ENCODE assay signal across 20 cellular contexts in the genomic region with DNA sequence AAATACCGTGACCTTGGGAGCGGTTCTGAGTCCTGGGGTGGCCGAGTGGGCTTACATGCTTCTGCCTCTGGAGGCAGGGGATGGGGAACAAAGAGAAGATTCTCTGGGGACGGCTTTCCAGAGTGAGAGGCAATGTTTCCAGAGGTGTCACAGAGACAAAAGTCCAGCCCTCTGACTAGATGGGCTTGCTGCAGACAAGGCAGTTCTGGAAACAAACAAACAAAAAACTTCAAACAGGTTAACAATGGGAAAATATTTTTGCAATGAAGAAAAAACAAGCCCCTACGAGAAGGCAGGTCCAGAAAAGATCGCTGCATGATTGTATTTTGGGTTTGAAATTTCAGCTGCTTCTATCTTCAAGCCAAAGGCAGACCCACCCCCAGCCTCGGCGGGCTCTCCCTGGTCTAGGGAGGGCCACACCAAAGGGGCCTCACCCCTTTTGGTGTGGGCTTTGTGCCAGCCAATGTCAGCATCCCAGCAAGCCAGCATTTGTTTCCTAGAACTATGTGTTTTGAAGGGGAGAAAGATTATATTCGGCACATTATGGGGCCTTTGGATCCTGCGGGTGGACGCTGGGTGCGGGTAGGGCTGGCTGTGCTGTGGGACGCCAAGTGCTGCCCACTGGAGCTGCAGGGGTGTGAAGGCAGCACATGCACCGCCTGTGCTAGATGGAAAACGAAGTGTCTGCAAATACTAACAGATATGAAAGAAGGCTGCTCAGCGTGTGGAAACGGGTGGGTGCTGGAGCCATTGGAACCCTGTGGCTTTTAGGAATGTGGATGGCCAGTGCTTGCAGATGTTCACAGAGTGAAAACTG. TPM values are rescaled to one million over a fixed set of nuclear protein-coding genes. Genes with fewer than 3 reads are reported as not detected.
DNase-seq lines count a peak whose midpoint lies in the region; ATAC-seq and TF ChIP-seq lines count a peak whose summit lies in the region.
"Had no signal": no experiment of that assay in that cellular context is flagged by ENCODE, and none has a peak within 500 bp of the region (broad histone marks: within the 10 kb centered on the region; RNA-seq: fewer than 3 reads in every experiment).

No MANE protein-coding gene starts in this region.

- no peaks in the 10 kb centered on the region for H3K4me1 ChIP-seq in cardiac muscle cell (ENCODE audit: low read depth)
- H3K4me1 ChIP-seq in skeletal muscle satellite cell (ENCODE audit: control insufficient read depth, insufficient read depth, low read length) = peaks cover 7% of the 10 kb centered on the region

- intact Hi-C loops in left ventricle myocardium superior (cut with micrococcal nuclease) = no loop called here

- no peak overlapping the region for H3K9ac ChIP-seq in skeletal muscle satellite cell (ENCODE audit: low read depth, low read length)

- H3K4me2 ChIP-seq in skeletal muscle satellite cell (ENCODE audit: low read length) = peak overlapping the region; percentile 61

- H3K36me3 ChIP-seq in cardiac muscle cell (no peaks in the 10 kb centered on the region), skeletal muscle satellite cell (ENCODE audit: insufficient read depth, low read length) (no peaks in the 10 kb centered on the region)
- H3K36me3 ChIP-seq: suprapubic skin had no signal

- H3K27me3 ChIP-seq in cardiac muscle cell (no peaks in the 10 kb centered on the region), skeletal muscle satellite cell (ENCODE audit: control insufficient read depth, insufficient read depth, low read length) (no peaks in the 10 kb centered on the region)
- H3K27me3 ChIP-seq: suprapubic skin had no signal

- H3K27ac ChIP-seq in cardiac muscle cell = peak overlapping the region; percentile 10
- peak overlapping the region; percentile 65 for H3K27ac ChIP-seq in RWPE1
- H3K27ac ChIP-seq: suprapubic skin, VCaP had no signal

- DNase-seq in cardiac muscle cell (ENCODE audit: low read depth in 1 of 2, low spot score in 1 of 2) = no peak
- DNase-seq in left ventricle myocardium superior = no peak
- DNase-seq in RWPE1 (ENCODE audit: low spot score) = no peak
- peak; percentile 10 for DNase-seq in fibroblast of villous mesenchyme (ENCODE audit: low read depth)
- no peak for DNase-seq in EL
- no peak for DNase-seq in ureter (ENCODE audit: low spot score)
- DNase-seq: activated CD4-positive, alpha-beta T cell treated with anti-CD3 and anti-CD28 coated beads, Interleukin-2, amount 10 ng/mL, durations not matched to agents 24 days and 14 days; activated naive CD8-positive, alpha-beta T cell treated with anti-CD3 and anti-CD28 coated beads, Interleukin-2, amount 10 ng/mL, durations not matched to agents 7 days and 5 days; CD4-positive, CD25-positive, alpha-beta regulatory T cell; cortex of kidney; naive B cell; NCI-H1930; stimulated activated CD4-positive, alpha-beta T cell treated with anti-CD3 and anti-CD28 coated beads, Interleukin-2, amount 100 ng/mL, for 24 hours had no signal

- CTCF ChIA-PET in RWPE1 (lab: Yijun Ruan, JAX) = interaction anchor here (0.6 kb wide), 1 partner anchor 255 kb away, joined by 3 read pairs; no protein-coding TSS in a partner anchor

- ATAC-seq in left ventricle myocardium superior (no peak), HG02571 (IDR thresholded peaks at IDR 0.05; ENCODE audit: unreplicated experiment) (no peak)
- ATAC-seq: SK-N-SH treated with all-trans-retinoic acid at 6 μM for 48 hours; stimulated activated memory B cell treated with anti-CD40 and anti-IgM and Interleukin-4, amounts not matched to agents 10 μg/mL and 1 μg/mL and 100 μg/mL, for 72 hours had no signal

- H3K4me3 ChIP-seq in cardiac muscle cell = no peak overlapping the region
- H3K4me3 ChIP-seq in fibroblast of villous mesenchyme (ENCODE audit: low read depth, low read length) = no peak overlapping the region
- H3K4me3 ChIP-seq in skeletal muscle satellite cell (ENCODE audit: low read length) = peak overlapping the region; percentile 4
- H3K4me3 ChIP-seq: suprapubic skin had no signal

- TF ChIP-seq CTCF in cardiac muscle cell (IDR thresholded peaks at IDR 0.05; ENCODE audit: low read depth, low read length) (no peak), RWPE1 (conservative IDR thresholded peaks at IDR 0.05; ENCODE audit: low read depth) (no peak), fibroblast of villous mesenchyme (IDR thresholded peaks at IDR 0.05; ENCODE audit: insufficient read depth, low read depth, low read length) (no peak)

- H3K9me3 ChIP-seq in cardiac muscle cell (ENCODE audit: low read depth) (no peaks in the 10 kb centered on the region), skeletal muscle satellite cell (replicated peaks; ENCODE audit: low read length) (no peaks in the 10 kb centered on the region)
- H3K9me3 ChIP-seq: suprapubic skin had no signal

- POLR2A ChIA-PET in RWPE1 (lab: Yijun Ruan, JAX; ENCODE audit: low non-redundant PET) = interaction anchor here (1.0 kb wide), 1 partner anchor 109 kb away, joined by 3 read pairs; a partner anchor contains a TSS

RNA-seq across cellular contexts. Expression of a gene that starts 43.0 kb away (rescaled TPM):
- total RNA-seq in cardiac muscle cell (10.3 and 16.8 TPM in 2 replicates), left ventricle myocardium superior (10.8 TPM), fibroblast of villous mesenchyme (15.8 and 24.2 TPM in 2 replicates), ureter (25.6 TPM)
- 13.4 and 26.7 TPM in 2 replicates for polyA plus RNA-seq in cardiac muscle cell
- total RNA-seq in skeletal muscle satellite cell (2012; rRNA removed) = 16.5 and 19.0 TPM in 2 replicates

RNA-seq across cellular contexts. Expression of a gene that starts 43.1 kb away (rescaled TPM):
- total RNA-seq in cardiac muscle cell (0.09 TPM in 1 of 2 replicates, not detected in the other), left ventricle myocardium superior (not detected), fibroblast of villous mesenchyme (under 0.01 TPM in 2 replicates), ureter (not detected)
- polyA plus RNA-seq in cardiac muscle cell = 0.26 and 0.66 TPM in 2 replicates
- not detected in 2 replicates for total RNA-seq in skeletal muscle satellite cell (2012; rRNA removed)
- total RNA-seq: RPMI7951, suprapubic skin had no signal
